Comparison of ENCODE assay signal across 1 cellular context in genomic region chr19:29670255-29670654, GRCh38.
TF ChIP-seq lines count a peak whose summit lies in the region.

No MANE protein-coding gene starts in this region.

TF ChIP-seq in HEK293, 187 proteins besides CTCF, POLR2A, EP300 and RAD21 (continued from another document):
- TF ChIP-seq ZBTB26 (tag by site-specific recombination; optimal IDR thresholded peaks at IDR 0.05): peak; percentile 9
- TF ChIP-seq ZNF580 (tag by site-specific recombination; IDR thresholded peaks at IDR 0.05): peak; percentile 90
